ENCODE assay signal across 1 cellular context in the genomic region with DNA sequence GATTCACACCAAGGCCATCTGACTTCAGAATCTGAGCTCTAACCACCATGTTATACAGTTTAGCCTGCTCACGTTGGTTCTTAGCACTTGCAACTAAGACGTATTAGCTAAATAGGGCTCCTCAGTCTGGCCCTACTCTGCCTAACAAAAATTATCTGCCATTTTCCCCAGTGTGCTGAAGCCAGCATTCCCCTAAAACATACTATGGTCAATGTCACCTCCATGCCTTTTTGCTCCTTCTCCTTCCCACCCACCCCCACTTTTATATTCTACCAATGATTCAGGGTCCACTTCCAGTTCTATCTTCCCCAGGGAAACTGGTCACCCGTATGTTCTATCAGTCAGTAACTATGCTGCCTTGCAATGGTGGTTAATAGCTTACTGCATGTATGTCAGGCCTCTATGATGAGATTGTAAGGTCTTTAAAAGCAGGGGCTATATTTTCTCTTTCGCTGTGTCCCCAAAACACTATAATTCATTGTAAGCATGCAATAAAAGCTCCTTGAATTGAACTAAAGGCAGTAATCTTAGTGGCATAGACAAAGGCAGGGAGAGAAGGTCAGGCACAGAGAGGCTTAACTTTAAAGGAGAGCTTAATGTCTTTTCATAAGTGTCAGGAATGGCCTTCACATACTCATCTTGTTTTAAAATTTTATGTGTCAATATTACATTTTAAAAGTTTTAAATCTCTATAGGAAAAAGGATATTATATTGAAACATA.
TF ChIP-seq lines count a peak whose summit lies in the region.

No MANE protein-coding gene starts in this region.

TF ChIP-seq in GM12891, 5 proteins besides CTCF, POLR2A, EP300 and RAD21:
- TF ChIP-seq POLR2AphosphoS5 (IDR thresholded peaks at IDR 0.05; ENCODE audit: low read depth, low read length) (no peak), SPI1 (IDR thresholded peaks at IDR 0.05; ENCODE audit: low read depth, low read length) (no peak), PAX5 (IDR thresholded peaks at IDR 0.05; ENCODE audit: insufficient read depth, low read length, severe bottlenecking) (no peak), POU2F2 (IDR thresholded peaks at IDR 0.05; ENCODE audit: low read depth, low read length) (no peak), TAF1 (IDR thresholded peaks at IDR 0.05; ENCODE audit: low read depth, low read length) (no peak)
